Comparison of ENCODE assay signal across 8 cellular contexts in the genomic region with DNA sequence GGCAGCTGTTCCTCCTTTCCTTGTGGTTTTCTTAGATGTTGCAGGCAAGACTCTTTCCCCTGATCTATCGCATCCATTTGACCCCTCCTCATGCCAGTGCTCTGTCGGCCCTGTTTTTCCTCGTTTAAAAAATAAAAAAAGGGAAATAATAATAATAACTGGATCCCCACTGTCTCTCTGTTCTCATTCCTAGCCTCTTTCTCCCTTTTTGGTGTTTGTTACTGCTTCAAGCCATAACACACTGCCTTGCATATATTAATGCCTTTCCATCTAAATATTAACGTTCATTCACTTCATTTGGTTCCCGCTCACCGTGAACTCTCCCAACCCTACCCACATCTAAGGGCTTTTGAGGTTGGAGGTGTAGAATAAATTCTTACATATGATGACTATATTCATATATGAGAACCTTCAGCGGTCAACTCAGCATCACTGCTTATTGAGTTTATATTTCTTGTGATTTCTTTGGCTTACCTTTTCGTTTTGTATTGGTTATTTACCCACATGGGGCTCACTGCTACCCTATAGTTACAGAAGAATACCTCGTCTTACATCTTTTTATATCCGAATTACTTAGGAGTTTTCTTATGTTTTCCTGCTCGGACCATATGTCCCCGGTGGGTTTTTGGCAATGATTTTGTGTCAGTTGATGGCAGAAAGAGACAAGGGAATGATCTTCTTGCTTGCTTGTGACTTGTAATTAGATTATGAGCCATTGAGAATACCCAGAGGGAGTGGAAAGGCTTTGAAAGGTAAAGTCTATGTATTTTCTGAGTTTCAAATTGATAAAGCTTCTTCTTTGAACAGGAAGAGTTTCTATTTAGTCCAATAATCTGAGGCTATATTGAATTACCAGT. TPM values are rescaled to one million over a fixed set of nuclear protein-coding genes. Genes with fewer than 3 reads are reported as not detected.
DNase-seq lines count a peak whose midpoint lies in the region; ATAC-seq and TF ChIP-seq lines count a peak whose summit lies in the region.

No MANE protein-coding gene starts in this region.

- intact Hi-C loops in ovary (cut with DNase I): no loop called here

- H3K36me3 Mint-ChIP-seq in progenitor cell of endocrine pancreas (ENCODE audit: insufficient read depth): no peaks in the 10 kb centered on the region

- H3K27me3 Mint-ChIP-seq in progenitor cell of endocrine pancreas: no peaks in the 10 kb centered on the region

- ATAC-seq in GM18502 (IDR thresholded peaks at IDR 0.05; ENCODE audit: poor library complexity, unreplicated experiment): peak; percentile 31
- peak; percentile 21 for ATAC-seq in HG02973 (IDR thresholded peaks at IDR 0.05; ENCODE audit: unreplicated experiment)
- peak; percentile 23 for ATAC-seq in esophagus mucosa

- H3K4me3 ChIP-seq in ACC112 (ENCODE audit: low read depth, low read length) (peak overlapping the region; percentile 98), ovary (peak overlapping the region; percentile 88)

- DNase-seq in OCI-M1 (lab: John Stamatoyannopoulos, UW) (peak; percentile 64), ovary (no peak), cortex of kidney (lab: John Stamatoyannopoulos, UW) (no peak), progenitor cell of endocrine pancreas (ENCODE audit: low spot score, unreplicated experiment) (no peak)

- TF ChIP-seq EP300 in ovary (IDR thresholded peaks at IDR 0.05): no peak

- TF ChIP-seq CTCF in ovary (IDR thresholded peaks at IDR 0.05) (no peak), progenitor cell of endocrine pancreas (IDR thresholded peaks at IDR 0.05; ENCODE audit: unreplicated experiment) (no peak)

- no peaks in the 10 kb centered on the region for H3K9me3 ChIP-seq in ovary

- no peaks in the 10 kb centered on the region for H3K9me3 Mint-ChIP-seq in progenitor cell of endocrine pancreas (ENCODE audit: low read depth)

- peak overlapping the region; percentile 92 for H2AFZ ChIP-seq in ACC112 (ENCODE audit: low read length, unreplicated experiment)

- peaks cover 2% of the 10 kb centered on the region for H3K4me1 Mint-ChIP-seq in progenitor cell of endocrine pancreas (ENCODE audit: low read depth)

- H3K27ac Mint-ChIP-seq in progenitor cell of endocrine pancreas: no peak overlapping the region

- H3K27me3 ChIP-seq in ACC112 (ENCODE audit: insufficient read depth, low read length) (no peaks in the 10 kb centered on the region), ovary (no peaks in the 10 kb centered on the region)

- H3K4me1 ChIP-seq in ACC112 (ENCODE audit: control insufficient read depth, insufficient read depth, low read length, unreplicated experiment) (peaks cover 4% of the 10 kb centered on the region), ovary (ENCODE audit: insufficient read depth) (no peaks in the 10 kb centered on the region)

- no peak overlapping the region for H3K4me3 Mint-ChIP-seq in progenitor cell of endocrine pancreas (ENCODE audit: low read depth)

- TF ChIP-seq POLR2A in ovary (IDR thresholded peaks at IDR 0.05): no peak

- H3K79me2 ChIP-seq in ACC112 (ENCODE audit: control insufficient read depth, insufficient read depth, low read length, unreplicated experiment): peaks cover 10% of the 10 kb centered on the region

- H3K27ac ChIP-seq in ACC112 (ENCODE audit: low read depth, low read length) (no peak overlapping the region), ovary (no peak overlapping the region)

- WGBS in ovary, 3 donors: 10 to 14% (median 13%) methylated on average over 12 of the region's 12 CpGs

- H3K36me3 ChIP-seq in ACC112 (ENCODE audit: insufficient read depth, low read length) (no peaks in the 10 kb centered on the region), ovary (no peaks in the 10 kb centered on the region)

RNA-seq across cellular contexts. Expression of gene ATG4C, which starts 0.8 kb away (rescaled TPM):
- 4.5 TPM for total RNA-seq in esophagus mucosa
- 10 to 100 TPM in 4 of 7 donors, 1 to 10 TPM in 3; 6.1 to 13.7 (median 11.2) TPM for total RNA-seq in ovary
- 10 to 100 TPM in 1 of 2 donors, 1 to 10 TPM in 1; 2.7 to 13.7 TPM for polyA plus RNA-seq in ovary
- total RNA-seq in progenitor cell of endocrine pancreas: 13.0 and 13.2 TPM in 2 replicates
